Comparison of ENCODE assay signal across 1 cellular context in genomic region chr12:2876431-2877046, GRCh38.
TF ChIP-seq lines count a peak whose summit lies in the region.

No MANE protein-coding gene starts in this region.

TF ChIP-seq in K562, 482 proteins besides CTCF, POLR2A, EP300 and RAD21 (continued from another document):
- TF ChIP-seq NR0B1 (IDR thresholded peaks at IDR 0.05; ENCODE audit: partially characterized antibody) (no peak), NR2C1 (IDR thresholded peaks at IDR 0.05) (no peak), NR2C1 (tag; IDR thresholded peaks at IDR 0.05) (peak; percentile 49; the same call in 1 of the 2 replicates), ZNF639 (CRISPR knock-in tag; conservative IDR thresholded peaks at IDR 0.05 in 1 of 2, IDR thresholded peaks at IDR 0.05 in 1 of 2) (peak in 1 of 2 experiments; percentile 18; a peak in 2 of 4 replicates), CREB3 (tag; conservative IDR thresholded peaks at IDR 0.05; ENCODE audit: low read depth) (peak; percentile 84), HLTF (IDR thresholded peaks at IDR 0.05) (no peak)
